Comparison of ENCODE assay signal across 15 cellular contexts in genomic region chr12:116659771-116660481, GRCh38.
A peak's percentile ranks its signal among the peaks of the same experiment; 100 is the strongest.
DNase-seq lines count a peak whose midpoint lies in the region; ATAC-seq and TF ChIP-seq lines count a peak whose summit lies in the region.
"Had no signal": no experiment of that assay in that cellular context is flagged by ENCODE, and none has a peak within 500 bp of the region (broad histone marks: within the 10 kb centered on the region; RNA-seq: fewer than 3 reads in every experiment).

No MANE protein-coding gene starts in this region.

- peak overlapping the region; percentile 77 for H3K4me2 ChIP-seq in BLaER1

- no peak for TF ChIP-seq CTCF in adrenal gland (IDR thresholded peaks at IDR 0.05)

- H3K4me3 Mint-ChIP-seq in activated naive CD8-positive, alpha-beta T cell treated with anti-CD3 and anti-CD28 coated beads, Interleukin-2, amount 50 U/mL, for 24 hours: no peak overlapping the region
- H3K4me3 Mint-ChIP-seq: memory B cell had no signal

- no peak overlapping the region for H3K4me3 ChIP-seq in BLaER1
- no peak overlapping the region for H3K4me3 ChIP-seq in adrenal gland
- no peak overlapping the region for H3K4me3 ChIP-seq in right cardiac atrium (ENCODE audit: low read length)
- H3K4me3 ChIP-seq: spleen had no signal

- ATAC-seq in right cardiac atrium: no peak
- no peak for ATAC-seq in activated naive CD8-positive, alpha-beta T cell treated with anti-CD3 and anti-CD28 coated beads, Interleukin-2, amount 50 U/mL, for 24 hours
- ATAC-seq in HG02885 (IDR thresholded peaks at IDR 0.05; ENCODE audit: poor library complexity, unreplicated experiment): no peak

- no peak overlapping the region; the same call in 1 of the 2 replicates for H3K9ac ChIP-seq in BLaER1

- peaks cover 1% of the 10 kb centered on the region for H3K4me1 Mint-ChIP-seq in activated naive CD8-positive, alpha-beta T cell treated with anti-CD3 and anti-CD28 coated beads, Interleukin-2, amount 50 U/mL, for 24 hours

- no peaks in the 10 kb centered on the region for H4K20me1 ChIP-seq in BLaER1

- H3K27ac ChIP-seq in BLaER1 (peak overlapping the region; percentile 47), adrenal gland (peak overlapping the region in 1 of 5 donors; percentile 10), right cardiac atrium (ENCODE audit: low read length) (no peak overlapping the region)
- H3K27ac ChIP-seq: neutrophil, spleen had no signal

- H3K36me3 Mint-ChIP-seq in activated naive CD8-positive, alpha-beta T cell treated with anti-CD3 and anti-CD28 coated beads, Interleukin-2, amount 50 U/mL, for 24 hours (ENCODE audit: low read depth): no peaks in the 10 kb centered on the region
- H3K36me3 Mint-ChIP-seq: brain, memory B cell had no signal

- peaks cover 8% of the 10 kb centered on the region for H3K27me3 Mint-ChIP-seq in activated naive CD8-positive, alpha-beta T cell treated with anti-CD3 and anti-CD28 coated beads, Interleukin-2, amount 50 U/mL, for 24 hours

- WGBS in adrenal gland, 4 donors: 72 to 78% (median 74%) methylated on average over 13 of the region's 13 CpGs
- WGBS in right cardiac atrium: 78% methylated on average over 13 of the region's 13 CpGs

- no peaks in the 10 kb centered on the region for H3K9me3 Mint-ChIP-seq in activated naive CD8-positive, alpha-beta T cell treated with anti-CD3 and anti-CD28 coated beads, Interleukin-2, amount 50 U/mL, for 24 hours
- H3K9me3 Mint-ChIP-seq: memory B cell had no signal

- DNase-seq in HT1080 (ENCODE audit: low read depth) (peak; percentile 54), adrenal gland (peak in 6 of 7 donors; percentile 41 to 73 (median 58)), kidney glomerular epithelial cell (lab: John Stamatoyannopoulos, UW) (peak; percentile 38), right cardiac atrium (no peak), NCI-H1417 treated with DMSO at 0.1 percent for 48 hours (lab: John Stamatoyannopoulos, UW) (no peak)
- DNase-seq in activated naive CD8-positive, alpha-beta T cell treated with anti-CD3 and anti-CD28 coated beads, Interleukin-2, amount 50 U/mL, for 24 hours: no peak
- DNase-seq: activated gamma-delta T cell; DMS 273 treated with DMSO at 0.1 percent for 48 hours; NK-92 treated with Interleukin-12 subunit alpha and Interleukin-12 subunit beta, amount 100 ng/mL, for 24 hours; spleen had no signal

- no peaks in the 10 kb centered on the region for H3K36me3 ChIP-seq in BLaER1
- H3K36me3 ChIP-seq in adrenal gland (replicated peaks in 1 of 2): no peaks in the 10 kb centered on the region
- H3K36me3 ChIP-seq: neutrophil, spleen had no signal

- TF ChIP-seq POLR2A in adrenal gland (IDR thresholded peaks at IDR 0.05): no peak

- no peaks in the 10 kb centered on the region for H3K27me3 ChIP-seq in BLaER1
- no peaks in the 10 kb centered on the region for H3K27me3 ChIP-seq in adrenal gland
- no peaks in the 10 kb centered on the region for H3K27me3 ChIP-seq in right cardiac atrium (ENCODE audit: control insufficient read depth, insufficient read depth)
- H3K27me3 ChIP-seq: neutrophil had no signal

- no peaks in the 10 kb centered on the region; the same call in 1 of the 2 replicates for H3K9me3 ChIP-seq in BLaER1
- H3K9me3 ChIP-seq in adrenal gland (replicated peaks in 1 of 3): no peaks in the 10 kb centered on the region
- H3K9me3 ChIP-seq in right cardiac atrium (ENCODE audit: control insufficient read depth, low read length): no peaks in the 10 kb centered on the region
- H3K9me3 ChIP-seq: neutrophil, spleen had no signal

- no peak overlapping the region for H3K27ac Mint-ChIP-seq in activated naive CD8-positive, alpha-beta T cell treated with anti-CD3 and anti-CD28 coated beads, Interleukin-2, amount 50 U/mL, for 24 hours
- H3K27ac Mint-ChIP-seq: memory B cell had no signal

- H3K4me1 ChIP-seq in BLaER1 (peaks cover 61% of the 10 kb centered on the region), adrenal gland (replicated peaks in 1 of 2) (peaks cover 8 to 22% of the 10 kb centered on the region in 2 donors), right cardiac atrium (ENCODE audit: control insufficient read depth, insufficient read depth, low read length) (peaks cover 2% of the 10 kb centered on the region)

- intact Hi-C loops in adrenal gland (cut with DNase I) (no loop called here), right cardiac atrium (cut with DNase I) (no loop called here)

Comparison
In these comparisons a context has a peak if more than half of its experiments do, and no peak if none do; other contexts are left out.
1. DNase-seq: peak in HT1080 (single experiment), adrenal gland (6 of 7) and kidney glomerular epithelial cell (single experiment); none in right cardiac atrium (0 of 3), activated naive CD8-positive, alpha-beta T cell treated with anti-CD3 and anti-CD28 coated beads, Interleukin-2, amount 50 U/mL, for 24 hours (single experiment) and NCI-H1417 treated with DMSO at 0.1 percent for 48 hours (single experiment).